1 cellular context compared by ENCODE assay signal in the genomic region with DNA sequence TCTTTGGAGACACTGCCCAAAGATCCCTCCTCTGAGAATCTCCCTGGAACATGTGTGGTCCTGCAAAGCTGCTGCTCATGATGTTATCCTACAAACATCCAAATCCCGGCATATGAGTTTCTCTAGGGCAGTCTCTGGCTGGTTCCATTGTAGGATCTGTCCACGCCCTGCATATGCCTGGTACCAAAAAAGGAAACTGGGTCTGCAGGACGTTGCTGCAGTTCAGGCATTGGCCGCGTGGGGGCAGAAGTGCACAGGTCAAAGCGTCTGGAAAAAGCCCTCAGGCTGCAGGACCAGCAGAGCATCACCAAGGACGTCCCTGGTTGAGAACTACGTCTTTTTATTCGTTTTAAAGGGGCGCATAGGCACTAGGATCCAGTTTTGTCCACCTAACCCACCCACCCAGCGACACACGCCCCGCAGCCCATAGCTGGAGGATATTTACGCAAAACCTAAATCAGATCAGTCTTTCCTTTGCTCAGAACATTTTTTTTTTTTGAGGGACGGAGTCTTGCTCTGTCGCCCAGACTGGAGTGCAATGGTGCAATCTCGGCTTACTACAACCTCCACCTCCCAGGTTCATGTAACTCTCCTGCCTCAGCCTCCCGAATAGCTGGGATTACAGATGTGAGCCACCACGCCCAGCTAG.
A peak's percentile ranks its signal among the peaks of the same experiment; 100 is the strongest.
TF ChIP-seq lines count a peak whose summit lies in the region.

No MANE protein-coding gene starts in this region.

TF ChIP-seq in HepG2, 621 proteins besides CTCF, POLR2A, EP300 and RAD21 (continued from another document):
- TF ChIP-seq, protein P1, sequence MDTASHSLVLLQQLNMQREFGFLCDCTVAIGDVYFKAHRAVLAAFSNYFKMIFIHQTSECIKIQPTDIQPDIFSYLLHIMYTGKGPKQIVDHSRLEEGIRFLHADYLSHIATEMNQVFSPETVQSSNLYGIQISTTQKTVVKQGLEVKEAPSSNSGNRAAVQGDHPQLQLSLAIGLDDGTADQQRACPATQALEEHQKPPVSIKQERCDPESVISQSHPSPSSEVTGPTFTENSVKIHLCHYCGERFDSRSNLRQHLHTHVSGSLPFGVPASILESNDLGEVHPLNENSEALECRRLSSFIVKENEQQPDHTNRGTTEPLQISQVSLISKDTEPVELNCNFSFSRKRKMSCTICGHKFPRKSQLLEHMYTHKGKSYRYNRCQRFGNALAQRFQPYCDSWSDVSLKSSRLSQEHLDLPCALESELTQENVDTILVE (CRISPR knock-in tag; IDR thresholded peaks at IDR 0.05): peak; percentile 38; the same call in 1 of the 2 replicates
- TF ChIP-seq, protein P2, sequence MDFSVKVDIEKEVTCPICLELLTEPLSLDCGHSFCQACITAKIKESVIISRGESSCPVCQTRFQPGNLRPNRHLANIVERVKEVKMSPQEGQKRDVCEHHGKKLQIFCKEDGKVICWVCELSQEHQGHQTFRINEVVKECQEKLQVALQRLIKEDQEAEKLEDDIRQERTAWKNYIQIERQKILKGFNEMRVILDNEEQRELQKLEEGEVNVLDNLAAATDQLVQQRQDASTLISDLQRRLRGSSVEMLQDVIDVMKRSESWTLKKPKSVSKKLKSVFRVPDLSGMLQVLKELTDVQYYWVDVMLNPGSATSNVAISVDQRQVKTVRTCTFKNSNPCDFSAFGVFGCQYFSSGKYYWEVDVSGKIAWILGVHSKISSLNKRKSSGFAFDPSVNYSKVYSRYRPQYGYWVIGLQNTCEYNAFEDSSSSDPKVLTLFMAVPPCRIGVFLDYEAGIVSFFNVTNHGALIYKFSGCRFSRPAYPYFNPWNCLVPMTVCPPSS (IDR thresholded peaks at IDR 0.05): no peak
- TF ChIP-seq FOXC1 (CRISPR knock-in tag; IDR thresholded peaks at IDR 0.05; ENCODE audit: borderline replicate concordance) (no peak), ZNF331 (CRISPR knock-in tag; IDR thresholded peaks at IDR 0.05) (0 out of 2 replicates have a peak, but pooled peaks have one; percentile 43), MEIS1 (CRISPR knock-in tag; IDR thresholded peaks at IDR 0.05; ENCODE audit: borderline replicate concordance) (no peak), KDM3A (CRISPR knock-in tag; IDR thresholded peaks at IDR 0.05; ENCODE audit: low read depth) (peak; percentile 54; the same call in 1 of the 2 replicates), ZNF547 (CRISPR knock-in tag; IDR thresholded peaks at IDR 0.05) (no peak), ERF (CRISPR knock-in tag; IDR thresholded peaks at IDR 0.05) (peak; percentile 66; the same call in 1 of the 2 replicates), TSC22D2 (CRISPR knock-in tag; IDR thresholded peaks at IDR 0.05; ENCODE audit: borderline replicate concordance) (no peak), THAP11 (CRISPR knock-in tag; IDR thresholded peaks at IDR 0.05) (0 out of 2 replicates have a peak, but pooled peaks have one; percentile 30), ZNF788 (CRISPR knock-in tag; IDR thresholded peaks at IDR 0.05; ENCODE audit: borderline replicate concordance) (peak; percentile 21; the same call in 1 of the 2 replicates), PAF1 (CRISPR knock-in tag; IDR thresholded peaks at IDR 0.05) (no peak), SAP130 (CRISPR knock-in tag; IDR thresholded peaks at IDR 0.05; ENCODE audit: low read depth) (peak; percentile 41; the same call in 1 of the 2 replicates), ONECUT2 (CRISPR knock-in tag; IDR thresholded peaks at IDR 0.05) (no peak), HDAC1 (CRISPR knock-in tag; IDR thresholded peaks at IDR 0.05) (0 out of 2 replicates have a peak, but pooled peaks have one; percentile 20), SALL1 (CRISPR knock-in tag; IDR thresholded peaks at IDR 0.05) (peak; percentile 52; the same call in 1 of the 2 replicates), KDM2A (CRISPR knock-in tag; IDR thresholded peaks at IDR 0.05; ENCODE audit: borderline replicate concordance, low read depth) (peak; percentile 29; the same call in 1 of the 2 replicates), ZBED4 (CRISPR knock-in tag; IDR thresholded peaks at IDR 0.05; ENCODE audit: borderline replicate concordance) (peak; percentile 68; the same call in 1 of the 2 replicates), NFKB2 (CRISPR knock-in tag; IDR thresholded peaks at IDR 0.05; ENCODE audit: borderline replicate concordance) (peak; percentile 41; the same call in 1 of the 2 replicates)
